14 cellular contexts compared by ENCODE assay signal in the genomic region with DNA sequence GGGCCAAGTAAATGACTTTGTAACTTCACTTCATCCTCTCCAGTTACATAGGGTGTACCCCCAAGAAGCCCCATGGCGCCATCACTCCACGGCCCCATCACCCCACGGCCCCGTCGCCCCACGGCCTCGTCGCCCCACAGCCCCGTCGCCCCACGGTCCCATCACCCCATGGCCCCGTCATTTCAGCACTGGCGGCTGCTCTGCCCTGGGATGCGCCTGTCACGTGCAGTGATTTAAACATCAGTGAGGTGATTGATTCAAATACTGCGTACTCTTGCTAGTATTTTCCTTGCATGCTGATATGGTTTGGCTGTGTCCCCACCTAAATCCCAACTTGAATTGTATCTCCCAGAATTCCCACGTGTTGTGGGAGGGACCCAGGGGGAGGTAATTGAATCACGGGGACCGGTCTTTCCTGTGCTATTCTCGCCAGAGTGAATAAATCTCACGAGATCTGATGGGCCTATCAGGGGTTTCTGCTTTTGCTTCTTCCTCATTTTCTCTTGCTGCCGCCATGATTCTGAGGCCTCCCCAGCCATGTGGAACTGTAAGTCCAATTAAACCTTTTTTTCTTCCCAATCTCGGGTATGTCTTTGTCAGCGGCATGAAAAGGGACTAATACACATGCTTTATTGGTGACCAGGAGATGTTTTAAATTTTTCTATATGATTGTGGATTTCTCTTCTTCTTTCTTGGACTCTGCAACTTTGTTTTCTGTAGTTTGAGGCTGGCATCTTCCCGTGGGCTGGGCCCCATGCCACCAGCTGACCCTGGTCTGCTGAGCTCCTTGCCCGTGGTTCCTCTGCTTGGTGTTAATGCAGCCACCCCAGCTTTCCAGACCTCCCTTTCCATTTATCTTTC. TPM values are rescaled to one million over a fixed set of nuclear protein-coding genes. Genes with fewer than 3 reads are reported as not detected.
DNase-seq lines count a peak whose midpoint lies in the region; ATAC-seq and TF ChIP-seq lines count a peak whose summit lies in the region.
"Had no signal": no experiment of that assay in that cellular context is flagged by ENCODE, and none has a peak within 500 bp of the region (broad histone marks: within the 10 kb centered on the region; RNA-seq: fewer than 3 reads in every experiment).

No MANE protein-coding gene starts in this region.

- peaks cover 0 to 81% of the 10 kb centered on the region in 2 donors for H3K27me3 ChIP-seq in tibial artery
- H3K27me3 ChIP-seq: pancreas, SJCRH30 had no signal

- H3K4me1 ChIP-seq in tibial artery, result peaks cover 0 to 16% (median 8%) of the 10 kb centered on the region in 4 donors
- H3K4me1 ChIP-seq: SJCRH30 had no signal

- intact Hi-C loops in tibial artery (cut with DNase I; ENCODE audit: low total_unique reads), result no loop called here

- POLR2A ChIA-PET in WTC11 (lab: Charles Lee), result no interaction called here

- H3K9me3 ChIP-seq in KOPT-K1 (ENCODE audit: insufficient read depth, low read length, poor library complexity, severe bottlenecking), result no peaks in the 10 kb centered on the region
- no peaks in the 10 kb centered on the region for H3K9me3 ChIP-seq in tibial artery
- H3K9me3 ChIP-seq: esophagus squamous epithelium, pancreas, SJCRH30 had no signal

- H3K36me3 ChIP-seq in KOPT-K1 (ENCODE audit: insufficient read depth, low read length) (no peaks in the 10 kb centered on the region), tibial artery (no peaks in the 10 kb centered on the region)
- H3K36me3 ChIP-seq: esophagus squamous epithelium, pancreas, SJCRH30 had no signal

- TF ChIP-seq CTCF in WTC11 (IDR thresholded peaks at IDR 0.05), result no peak
- TF ChIP-seq CTCF in tibial artery (IDR thresholded peaks at IDR 0.05), result no peak

- H3K27me3 Mint-ChIP-seq in activated T-cell treated with anti-CD3 and anti-CD28 coated beads, Interleukin-2, amount 50 U/mL, for 72 hours (ENCODE audit: low read depth), result peaks cover 5% of the 10 kb centered on the region
- H3K27me3 Mint-ChIP-seq in activated T-cell treated with anti-CD3 and anti-CD28 coated beads, Interleukin-2, amount 50 U/mL, for 4 hours (ENCODE audit: low read depth), result peaks cover 6% of the 10 kb centered on the region
- peaks cover 21% of the 10 kb centered on the region for H3K27me3 Mint-ChIP-seq in WTC11 (ENCODE audit: low read depth)
- peaks cover 9% of the 10 kb centered on the region for H3K27me3 Mint-ChIP-seq in stimulated activated naive CD8-positive, alpha-beta T cell treated with anti-CD3 and anti-CD28 coated beads, Interleukin-15, amount 100 ng/mL, for 72 hours

- DNase-seq in activated T-cell treated with anti-CD3 and anti-CD28 coated beads, Interleukin-2, amount 50 U/mL, for 72 hours, result peak in 1 of 2 donors; percentile 8
- DNase-seq in activated T-cell treated with anti-CD3 and anti-CD28 coated beads, Interleukin-2, amount 50 U/mL, for 4 hours, result no peak
- peak; percentile 7 for DNase-seq in WTC11 (ENCODE audit: low spot score)
- no peak for DNase-seq in stimulated activated naive CD8-positive, alpha-beta T cell treated with anti-CD3 and anti-CD28 coated beads, Interleukin-15, amount 100 ng/mL, for 72 hours
- no peak for DNase-seq in tibial artery
- DNase-seq: AML-193, esophagus squamous epithelium, mammary epithelial cell, NCI-H510A treated with DMSO at 0.1 percent for 48 hours, SJCRH30 had no signal

- H3K27ac ChIP-seq in KOPT-K1 (ENCODE audit: low read depth, low read length, poor library complexity, severe bottlenecking) (peak overlapping the region; percentile 36), tibial artery (no peak overlapping the region)
- H3K27ac ChIP-seq: SJCRH30 had no signal

- peak overlapping the region; percentile 5 to 13 for H3K4me3 Mint-ChIP-seq in activated T-cell treated with anti-CD3 and anti-CD28 coated beads, Interleukin-2, amount 50 U/mL, for 72 hours
- H3K4me3 Mint-ChIP-seq in activated T-cell treated with anti-CD3 and anti-CD28 coated beads, Interleukin-2, amount 50 U/mL, for 4 hours, result no peak overlapping the region
- no peak overlapping the region for H3K4me3 Mint-ChIP-seq in WTC11
- peak overlapping the region in 1 of 2 donors; percentile 27 for H3K4me3 Mint-ChIP-seq in stimulated activated naive CD8-positive, alpha-beta T cell treated with anti-CD3 and anti-CD28 coated beads, Interleukin-15, amount 100 ng/mL, for 72 hours

- peak overlapping the region; percentile 62 for H3K27ac Mint-ChIP-seq in activated T-cell treated with anti-CD3 and anti-CD28 coated beads, Interleukin-2, amount 50 U/mL, for 72 hours
- H3K27ac Mint-ChIP-seq in WTC11, result no peak overlapping the region
- peak overlapping the region; percentile 3 to 54 for H3K27ac Mint-ChIP-seq in stimulated activated naive CD8-positive, alpha-beta T cell treated with anti-CD3 and anti-CD28 coated beads, Interleukin-15, amount 100 ng/mL, for 72 hours

- H3K9me3 Mint-ChIP-seq in activated T-cell treated with anti-CD3 and anti-CD28 coated beads, Interleukin-2, amount 50 U/mL, for 72 hours, result peaks cover 3 to 7% of the 10 kb centered on the region in 2 donors
- H3K9me3 Mint-ChIP-seq in activated T-cell treated with anti-CD3 and anti-CD28 coated beads, Interleukin-2, amount 50 U/mL, for 4 hours, result no peaks in the 10 kb centered on the region
- H3K9me3 Mint-ChIP-seq in WTC11, result peaks cover 11% of the 10 kb centered on the region
- no peaks in the 10 kb centered on the region for H3K9me3 Mint-ChIP-seq in stimulated activated naive CD8-positive, alpha-beta T cell treated with anti-CD3 and anti-CD28 coated beads, Interleukin-15, amount 100 ng/mL, for 72 hours

- no peak overlapping the region for H3K4me3 ChIP-seq in tibial artery
- H3K4me3 ChIP-seq: esophagus squamous epithelium, pancreas, SJCRH30 had no signal

- CTCF ChIA-PET in WTC11 (lab: Charles Lee), result interaction anchor here (1.2 to 1.9 kb wide), 2 partner anchors 31 to 37 kb away, joined by 5 to 6 read pairs; no protein-coding TSS in a partner anchor

- no peak for ATAC-seq in activated T-cell treated with anti-CD3 and anti-CD28 coated beads, Interleukin-2, amount 50 U/mL, for 72 hours (replicated peaks in 1 of 2)
- ATAC-seq in activated T-cell treated with anti-CD3 and anti-CD28 coated beads, Interleukin-2, amount 50 U/mL, for 4 hours, result no peak
- no peak for ATAC-seq in WTC11
- no peak for ATAC-seq in stimulated activated naive CD8-positive, alpha-beta T cell treated with anti-CD3 and anti-CD28 coated beads, Interleukin-15, amount 100 ng/mL, for 72 hours
- no peak for ATAC-seq in HG02884 (IDR thresholded peaks at IDR 0.05; ENCODE audit: unreplicated experiment)
- ATAC-seq in HG03460 (IDR thresholded peaks at IDR 0.05; ENCODE audit: unreplicated experiment), result no peak
- ATAC-seq: pancreas had no signal

- peaks cover 6 to 8% of the 10 kb centered on the region in 2 donors for H3K36me3 Mint-ChIP-seq in activated T-cell treated with anti-CD3 and anti-CD28 coated beads, Interleukin-2, amount 50 U/mL, for 72 hours (ENCODE audit: insufficient read depth in 2 of 2)
- no peaks in the 10 kb centered on the region for H3K36me3 Mint-ChIP-seq in activated T-cell treated with anti-CD3 and anti-CD28 coated beads, Interleukin-2, amount 50 U/mL, for 4 hours (ENCODE audit: insufficient read depth)
- H3K36me3 Mint-ChIP-seq in WTC11, result peaks cover 10% of the 10 kb centered on the region

- H3K4me1 Mint-ChIP-seq in activated T-cell treated with anti-CD3 and anti-CD28 coated beads, Interleukin-2, amount 50 U/mL, for 72 hours (ENCODE audit: low read depth), result peaks cover 35% of the 10 kb centered on the region
- peaks cover 17% of the 10 kb centered on the region for H3K4me1 Mint-ChIP-seq in activated T-cell treated with anti-CD3 and anti-CD28 coated beads, Interleukin-2, amount 50 U/mL, for 4 hours (ENCODE audit: low read depth)
- no peaks in the 10 kb centered on the region for H3K4me1 Mint-ChIP-seq in WTC11
- H3K4me1 Mint-ChIP-seq in stimulated activated naive CD8-positive, alpha-beta T cell treated with anti-CD3 and anti-CD28 coated beads, Interleukin-15, amount 100 ng/mL, for 72 hours, result peaks cover 20% of the 10 kb centered on the region

TF ChIP-seq in WTC11, 78 proteins besides CTCF, POLR2A, EP300 and RAD21 (continues in another document):
- TF ChIP-seq GTF2I (CRISPR knock-in tag; conservative IDR thresholded peaks at IDR 0.05), result no peak
- TF ChIP-seq JUN (CRISPR knock-in tag; IDR thresholded peaks at IDR 0.05), result no peak
- TF ChIP-seq, protein P1, sequence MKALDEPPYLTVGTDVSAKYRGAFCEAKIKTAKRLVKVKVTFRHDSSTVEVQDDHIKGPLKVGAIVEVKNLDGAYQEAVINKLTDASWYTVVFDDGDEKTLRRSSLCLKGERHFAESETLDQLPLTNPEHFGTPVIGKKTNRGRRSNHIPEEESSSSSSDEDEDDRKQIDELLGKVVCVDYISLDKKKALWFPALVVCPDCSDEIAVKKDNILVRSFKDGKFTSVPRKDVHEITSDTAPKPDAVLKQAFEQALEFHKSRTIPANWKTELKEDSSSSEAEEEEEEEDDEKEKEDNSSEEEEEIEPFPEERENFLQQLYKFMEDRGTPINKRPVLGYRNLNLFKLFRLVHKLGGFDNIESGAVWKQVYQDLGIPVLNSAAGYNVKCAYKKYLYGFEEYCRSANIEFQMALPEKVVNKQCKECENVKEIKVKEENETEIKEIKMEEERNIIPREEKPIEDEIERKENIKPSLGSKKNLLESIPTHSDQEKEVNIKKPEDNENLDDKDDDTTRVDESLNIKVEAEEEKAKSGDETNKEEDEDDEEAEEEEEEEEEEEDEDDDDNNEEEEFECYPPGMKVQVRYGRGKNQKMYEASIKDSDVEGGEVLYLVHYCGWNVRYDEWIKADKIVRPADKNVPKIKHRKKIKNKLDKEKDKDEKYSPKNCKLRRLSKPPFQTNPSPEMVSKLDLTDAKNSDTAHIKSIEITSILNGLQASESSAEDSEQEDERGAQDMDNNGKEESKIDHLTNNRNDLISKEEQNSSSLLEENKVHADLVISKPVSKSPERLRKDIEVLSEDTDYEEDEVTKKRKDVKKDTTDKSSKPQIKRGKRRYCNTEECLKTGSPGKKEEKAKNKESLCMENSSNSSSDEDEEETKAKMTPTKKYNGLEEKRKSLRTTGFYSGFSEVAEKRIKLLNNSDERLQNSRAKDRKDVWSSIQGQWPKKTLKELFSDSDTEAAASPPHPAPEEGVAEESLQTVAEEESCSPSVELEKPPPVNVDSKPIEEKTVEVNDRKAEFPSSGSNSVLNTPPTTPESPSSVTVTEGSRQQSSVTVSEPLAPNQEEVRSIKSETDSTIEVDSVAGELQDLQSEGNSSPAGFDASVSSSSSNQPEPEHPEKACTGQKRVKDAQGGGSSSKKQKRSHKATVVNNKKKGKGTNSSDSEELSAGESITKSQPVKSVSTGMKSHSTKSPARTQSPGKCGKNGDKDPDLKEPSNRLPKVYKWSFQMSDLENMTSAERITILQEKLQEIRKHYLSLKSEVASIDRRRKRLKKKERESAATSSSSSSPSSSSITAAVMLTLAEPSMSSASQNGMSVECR (CRISPR knock-in tag; IDR thresholded peaks at IDR 0.05; ENCODE audit: borderline replicate concordance), result no peak

RNA-seq across cellular contexts. Expression of gene PCBP3, which starts 50.1 kb away (rescaled TPM):
- 10 to 100 TPM; 20.2 to 24.1 TPM for total RNA-seq in activated T-cell treated with anti-CD3 and anti-CD28 coated beads, Interleukin-2, amount 50 U/mL, for 72 hours
- 1 to 10 TPM; 2.7 to 5.7 (median 4.8) TPM for total RNA-seq in activated T-cell treated with anti-CD3 and anti-CD28 coated beads, Interleukin-2, amount 50 U/mL, for 4 hours
- total RNA-seq in WTC11 (2021), result 8.5 to 14.0 TPM (median 11.8 TPM) in 3 replicates
- total RNA-seq: SJCRH30 had no signal

RNA-seq across cellular contexts. Expression of gene SLC19A1, which starts 51.2 kb away (rescaled TPM):
- total RNA-seq in activated T-cell treated with anti-CD3 and anti-CD28 coated beads, Interleukin-2, amount 50 U/mL, for 72 hours, result 10 to 100 TPM; 30.4 to 40.1 TPM
- 10 to 100 TPM; 69.0 to 94.9 (median 77.7) TPM for total RNA-seq in activated T-cell treated with anti-CD3 and anti-CD28 coated beads, Interleukin-2, amount 50 U/mL, for 4 hours
- total RNA-seq in WTC11 (2021), result 27.7 to 29.8 TPM (median 28.3 TPM) in 3 replicates

Comparison
In these comparisons a context has a peak if more than half of its experiments do, and no peak if none do; other contexts are left out.
1. H3K4me3 Mint-ChIP-seq: peak in activated T-cell treated with anti-CD3 and anti-CD28 coated beads, Interleukin-2, amount 50 U/mL, for 72 hours (2 of 2); none in activated T-cell treated with anti-CD3 and anti-CD28 coated beads, Interleukin-2, amount 50 U/mL, for 4 hours (single experiment) and WTC11 (single experiment).